ENCODE assay signal across 1 cellular context in genomic region chr7:105389090-105389650, GRCh38.
TF ChIP-seq lines count a peak whose summit lies in the region.

No MANE protein-coding gene starts in this region.

TF ChIP-seq in K562, 482 proteins besides CTCF, POLR2A, EP300 and RAD21 (continued from another document and continues in another):
- TF ChIP-seq ZBTB33 (CRISPR knock-in tag; IDR thresholded peaks at IDR 0.05), result no peak
- no peak for TF ChIP-seq SLC30A9 (CRISPR knock-in tag; IDR thresholded peaks at IDR 0.05)
- TF ChIP-seq ZNF384 (IDR thresholded peaks at IDR 0.05; ENCODE audit: low read depth, low read length), result no peak
- TF ChIP-seq RFX1 (IDR thresholded peaks at IDR 0.05), result no peak
- no peak for TF ChIP-seq KLF10 (CRISPR knock-in tag; IDR thresholded peaks at IDR 0.05)
- TF ChIP-seq U2AF2 (optimal IDR thresholded peaks at IDR 0.05; ENCODE audit: low read depth, low read length), result no peak
- TF ChIP-seq, protein P1, sequence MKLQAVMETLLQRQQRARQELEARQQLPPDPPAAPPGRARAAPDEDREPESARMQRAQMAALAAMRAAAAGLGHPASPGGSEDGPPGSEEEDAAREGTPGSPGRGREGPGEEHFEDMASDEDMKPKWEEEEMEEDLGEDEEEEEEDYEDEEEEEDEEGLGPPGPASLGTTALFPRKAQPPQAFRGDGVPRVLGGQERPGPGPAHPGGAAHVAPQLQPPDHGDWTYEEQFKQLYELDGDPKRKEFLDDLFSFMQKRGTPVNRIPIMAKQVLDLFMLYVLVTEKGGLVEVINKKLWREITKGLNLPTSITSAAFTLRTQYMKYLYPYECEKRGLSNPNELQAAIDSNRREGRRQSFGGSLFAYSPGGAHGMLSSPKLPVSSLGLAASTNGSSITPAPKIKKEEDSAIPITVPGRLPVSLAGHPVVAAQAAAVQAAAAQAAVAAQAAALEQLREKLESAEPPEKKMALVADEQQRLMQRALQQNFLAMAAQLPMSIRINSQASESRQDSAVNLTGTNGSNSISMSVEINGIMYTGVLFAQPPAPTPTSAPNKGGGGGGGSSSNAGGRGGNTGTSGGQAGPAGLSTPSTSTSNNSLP (IDR thresholded peaks at IDR 0.05; ENCODE audit: borderline replicate concordance, low read depth, low read length), result no peak
- no peak for TF ChIP-seq PHF21A (IDR thresholded peaks at IDR 0.05; ENCODE audit: borderline replicate concordance, low read depth)
- no peak for TF ChIP-seq KHSRP (IDR thresholded peaks at IDR 0.05)
- no peak for TF ChIP-seq HNRNPK (IDR thresholded peaks at IDR 0.05; ENCODE audit: low read depth, low read length, poor library complexity, severe bottlenecking)
- no peak for TF ChIP-seq LEF1 (IDR thresholded peaks at IDR 0.05)
- no peak for TF ChIP-seq ASH1L (IDR thresholded peaks at IDR 0.05; ENCODE audit: borderline replicate concordance, low read depth, partially characterized antibody)
- no peak for TF ChIP-seq ZNF778 (CRISPR knock-in tag; IDR thresholded peaks at IDR 0.05)
- TF ChIP-seq TSC22D4 (tag; IDR thresholded peaks at IDR 0.05), result no peak
- peak; percentile 59; the same call in 1 of the 2 replicates for TF ChIP-seq LCOR (CRISPR knock-in tag; IDR thresholded peaks at IDR 0.05)
- TF ChIP-seq ZNF609 (CRISPR knock-in tag; IDR thresholded peaks at IDR 0.05; ENCODE audit: borderline replicate concordance), result no peak
- TF ChIP-seq NCOA4 (IDR thresholded peaks at IDR 0.05; ENCODE audit: partially characterized antibody), result no peak
- no peak for TF ChIP-seq ZNF133 (CRISPR knock-in tag; IDR thresholded peaks at IDR 0.05)
- peak; percentile 17 for TF ChIP-seq TAF1 (IDR thresholded peaks at IDR 0.05; ENCODE audit: control insufficient read depth, extremely low read depth, insufficient read depth, low read length, severe bottlenecking)
- no peak; the same call in 1 of the 2 replicates for TF ChIP-seq DPF2 (IDR thresholded peaks at IDR 0.05)
- TF ChIP-seq ZC3H11A (IDR thresholded peaks at IDR 0.05; ENCODE audit: low read depth, low read length), result no peak
- TF ChIP-seq NR4A1 (CRISPR knock-in tag; IDR thresholded peaks at IDR 0.05), result no peak; the same call in 1 of the 2 replicates
- 0 out of 2 replicates have a peak, but pooled peaks have one; percentile 25 for TF ChIP-seq NR4A1 (tag; IDR thresholded peaks at IDR 0.05)
- no peak for TF ChIP-seq ATF1 (CRISPR knock-in tag; IDR thresholded peaks at IDR 0.05)
- TF ChIP-seq ATF1 (tag; IDR thresholded peaks at IDR 0.05), result no peak
- no peak for TF ChIP-seq NFE2 (IDR thresholded peaks at IDR 0.05; ENCODE audit: low read depth)
- TF ChIP-seq CTCFL (IDR thresholded peaks at IDR 0.05; ENCODE audit: borderline replicate concordance, insufficient read depth, low read depth, low read length, poor library complexity, severe bottlenecking), result no peak
- TF ChIP-seq, protein P2, sequence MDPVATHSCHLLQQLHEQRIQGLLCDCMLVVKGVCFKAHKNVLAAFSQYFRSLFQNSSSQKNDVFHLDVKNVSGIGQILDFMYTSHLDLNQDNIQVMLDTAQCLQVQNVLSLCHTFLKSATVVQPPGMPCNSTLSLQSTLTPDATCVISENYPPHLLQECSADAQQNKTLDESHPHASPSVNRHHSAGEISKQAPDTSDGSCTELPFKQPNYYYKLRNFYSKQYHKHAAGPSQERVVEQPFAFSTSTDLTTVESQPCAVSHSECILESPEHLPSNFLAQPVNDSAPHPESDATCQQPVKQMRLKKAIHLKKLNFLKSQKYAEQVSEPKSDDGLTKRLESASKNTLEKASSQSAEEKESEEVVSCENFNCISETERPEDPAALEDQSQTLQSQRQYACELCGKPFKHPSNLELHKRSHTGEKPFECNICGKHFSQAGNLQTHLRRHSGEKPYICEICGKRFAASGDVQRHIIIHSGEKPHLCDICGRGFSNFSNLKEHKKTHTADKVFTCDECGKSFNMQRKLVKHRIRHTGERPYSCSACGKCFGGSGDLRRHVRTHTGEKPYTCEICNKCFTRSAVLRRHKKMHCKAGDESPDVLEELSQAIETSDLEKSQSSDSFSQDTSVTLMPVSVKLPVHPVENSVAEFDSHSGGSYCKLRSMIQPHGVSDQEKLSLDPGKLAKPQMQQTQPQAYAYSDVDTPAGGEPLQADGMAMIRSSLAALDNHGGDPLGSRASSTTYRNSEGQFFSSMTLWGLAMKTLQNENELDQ (CRISPR knock-in tag; IDR thresholded peaks at IDR 0.05; ENCODE audit: borderline replicate concordance), result no peak
- TF ChIP-seq, protein P3, sequence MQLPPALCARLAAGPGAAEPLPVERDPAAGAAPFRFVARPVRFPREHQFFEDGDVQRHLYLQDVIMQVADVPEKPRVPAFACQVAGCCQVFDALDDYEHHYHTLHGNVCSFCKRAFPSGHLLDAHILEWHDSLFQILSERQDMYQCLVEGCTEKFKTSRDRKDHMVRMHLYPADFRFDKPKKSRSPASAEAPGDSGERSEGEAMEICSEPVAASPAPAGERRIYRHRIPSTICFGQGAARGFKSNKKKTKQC (CRISPR knock-in tag; IDR thresholded peaks at IDR 0.05), result no peak
- no peak for TF ChIP-seq ZNF436 (CRISPR knock-in tag; IDR thresholded peaks at IDR 0.05)
- TF ChIP-seq, protein P4, sequence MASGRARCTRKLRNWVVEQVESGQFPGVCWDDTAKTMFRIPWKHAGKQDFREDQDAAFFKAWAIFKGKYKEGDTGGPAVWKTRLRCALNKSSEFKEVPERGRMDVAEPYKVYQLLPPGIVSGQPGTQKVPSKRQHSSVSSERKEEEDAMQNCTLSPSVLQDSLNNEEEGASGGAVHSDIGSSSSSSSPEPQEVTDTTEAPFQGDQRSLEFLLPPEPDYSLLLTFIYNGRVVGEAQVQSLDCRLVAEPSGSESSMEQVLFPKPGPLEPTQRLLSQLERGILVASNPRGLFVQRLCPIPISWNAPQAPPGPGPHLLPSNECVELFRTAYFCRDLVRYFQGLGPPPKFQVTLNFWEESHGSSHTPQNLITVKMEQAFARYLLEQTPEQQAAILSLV (tag; IDR thresholded peaks at IDR 0.05), result 0 out of 2 replicates have a peak, but pooled peaks have one; percentile 7
- TF ChIP-seq, protein P5, sequence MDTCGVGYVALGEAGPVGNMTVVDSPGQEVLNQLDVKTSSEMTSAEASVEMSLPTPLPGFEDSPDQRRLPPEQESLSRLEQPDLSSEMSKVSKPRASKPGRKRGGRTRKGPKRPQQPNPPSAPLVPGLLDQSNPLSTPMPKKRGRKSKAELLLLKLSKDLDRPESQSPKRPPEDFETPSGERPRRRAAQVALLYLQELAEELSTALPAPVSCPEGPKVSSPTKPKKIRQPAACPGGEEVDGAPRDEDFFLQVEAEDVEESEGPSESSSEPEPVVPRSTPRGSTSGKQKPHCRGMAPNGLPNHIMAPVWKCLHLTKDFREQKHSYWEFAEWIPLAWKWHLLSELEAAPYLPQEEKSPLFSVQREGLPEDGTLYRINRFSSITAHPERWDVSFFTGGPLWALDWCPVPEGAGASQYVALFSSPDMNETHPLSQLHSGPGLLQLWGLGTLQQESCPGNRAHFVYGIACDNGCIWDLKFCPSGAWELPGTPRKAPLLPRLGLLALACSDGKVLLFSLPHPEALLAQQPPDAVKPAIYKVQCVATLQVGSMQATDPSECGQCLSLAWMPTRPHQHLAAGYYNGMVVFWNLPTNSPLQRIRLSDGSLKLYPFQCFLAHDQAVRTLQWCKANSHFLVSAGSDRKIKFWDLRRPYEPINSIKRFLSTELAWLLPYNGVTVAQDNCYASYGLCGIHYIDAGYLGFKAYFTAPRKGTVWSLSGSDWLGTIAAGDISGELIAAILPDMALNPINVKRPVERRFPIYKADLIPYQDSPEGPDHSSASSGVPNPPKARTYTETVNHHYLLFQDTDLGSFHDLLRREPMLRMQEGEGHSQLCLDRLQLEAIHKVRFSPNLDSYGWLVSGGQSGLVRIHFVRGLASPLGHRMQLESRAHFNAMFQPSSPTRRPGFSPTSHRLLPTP (IDR thresholded peaks at IDR 0.05; ENCODE audit: borderline replicate concordance, extremely low read depth, insufficient read length), result no peak
- no peak for TF ChIP-seq SIN3A (IDR thresholded peaks at IDR 0.05; ENCODE audit: borderline replicate concordance in 2 of 2, control insufficient read depth in 1 of 2, low read depth in 2 of 2, low read length in 2 of 2)
- peak; percentile 12; the same call in 1 of the 2 replicates for TF ChIP-seq CXXC5 (CRISPR knock-in tag; IDR thresholded peaks at IDR 0.05)
- peak; percentile 43 for TF ChIP-seq ZFP36 (IDR thresholded peaks at IDR 0.05; ENCODE audit: low read depth, low read length, partially characterized antibody)
- TF ChIP-seq, protein P6, sequence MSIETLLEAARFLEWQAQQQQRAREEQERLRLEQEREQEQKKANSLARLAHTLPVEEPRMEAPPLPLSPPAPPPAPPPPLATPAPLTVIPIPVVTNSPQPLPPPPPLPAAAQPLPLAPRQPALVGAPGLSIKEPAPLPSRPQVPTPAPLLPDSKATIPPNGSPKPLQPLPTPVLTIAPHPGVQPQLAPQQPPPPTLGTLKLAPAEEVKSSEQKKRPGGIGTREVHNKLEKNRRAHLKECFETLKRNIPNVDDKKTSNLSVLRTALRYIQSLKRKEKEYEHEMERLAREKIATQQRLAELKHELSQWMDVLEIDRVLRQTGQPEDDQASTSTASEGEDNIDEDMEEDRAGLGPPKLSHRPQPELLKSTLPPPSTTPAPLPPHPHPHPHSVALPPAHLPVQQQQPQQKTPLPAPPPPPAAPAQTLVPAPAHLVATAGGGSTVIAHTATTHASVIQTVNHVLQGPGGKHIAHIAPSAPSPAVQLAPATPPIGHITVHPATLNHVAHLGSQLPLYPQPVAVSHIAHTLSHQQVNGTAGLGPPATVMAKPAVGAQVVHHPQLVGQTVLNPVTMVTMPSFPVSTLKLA (conservative IDR thresholded peaks at IDR 0.05), result 0 out of 4 replicates have a peak, but pooled peaks of 1 of the 2 experiments have one; percentile 28
- no peak for TF ChIP-seq XRCC5 (IDR thresholded peaks at IDR 0.05; ENCODE audit: low read depth, low read length)
- TF ChIP-seq, protein P7, sequence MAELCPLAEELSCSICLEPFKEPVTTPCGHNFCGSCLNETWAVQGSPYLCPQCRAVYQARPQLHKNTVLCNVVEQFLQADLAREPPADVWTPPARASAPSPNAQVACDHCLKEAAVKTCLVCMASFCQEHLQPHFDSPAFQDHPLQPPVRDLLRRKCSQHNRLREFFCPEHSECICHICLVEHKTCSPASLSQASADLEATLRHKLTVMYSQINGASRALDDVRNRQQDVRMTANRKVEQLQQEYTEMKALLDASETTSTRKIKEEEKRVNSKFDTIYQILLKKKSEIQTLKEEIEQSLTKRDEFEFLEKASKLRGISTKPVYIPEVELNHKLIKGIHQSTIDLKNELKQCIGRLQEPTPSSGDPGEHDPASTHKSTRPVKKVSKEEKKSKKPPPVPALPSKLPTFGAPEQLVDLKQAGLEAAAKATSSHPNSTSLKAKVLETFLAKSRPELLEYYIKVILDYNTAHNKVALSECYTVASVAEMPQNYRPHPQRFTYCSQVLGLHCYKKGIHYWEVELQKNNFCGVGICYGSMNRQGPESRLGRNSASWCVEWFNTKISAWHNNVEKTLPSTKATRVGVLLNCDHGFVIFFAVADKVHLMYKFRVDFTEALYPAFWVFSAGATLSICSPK (IDR thresholded peaks at IDR 0.05; ENCODE audit: borderline replicate concordance), result no peak
- no peak for TF ChIP-seq ZNF699 (CRISPR knock-in tag; IDR thresholded peaks at IDR 0.05; ENCODE audit: insufficient replicate concordance)
- TF ChIP-seq RB1 (IDR thresholded peaks at IDR 0.05; ENCODE audit: low read depth), result peak; percentile 62
